Comparison of ENCODE assay signal across 20 cellular contexts in genomic region chr20:47708140-47708807, GRCh38.
A peak's percentile ranks its signal among the peaks of the same experiment; 100 is the strongest.
DNase-seq lines count a peak whose midpoint lies in the region; ATAC-seq and TF ChIP-seq lines count a peak whose summit lies in the region.
"Had no signal": no experiment of that assay in that cellular context is flagged by ENCODE, and none has a peak within 500 bp of the region (broad histone marks: within the 10 kb centered on the region; RNA-seq: fewer than 3 reads in every experiment).

No MANE protein-coding gene starts in this region.

- no peaks in the 10 kb centered on the region for H3K27me3 Mint-ChIP-seq in dendritic cell treated with granulocyte-macrophage colony-stimulating factor and Interleukin-4, amounts not matched to agents 40 ng/mL and 50 ng/mL, for 4 days
- peaks cover 33 to 44% of the 10 kb centered on the region in 2 donors for H3K27me3 Mint-ChIP-seq in stimulated activated naive B cell treated with anti-CD40 and anti-IgM and Interleukin-4, amounts not matched to agents 10 μg/mL and 1 μg/mL and 100 μg/mL, for 72 hours
- no peaks in the 10 kb centered on the region for H3K27me3 Mint-ChIP-seq in mesothelial cell of epicardium (ENCODE audit: low read depth)
- H3K27me3 Mint-ChIP-seq: activated CD4-positive, alpha-beta T cell treated with anti-CD3 and anti-CD28 coated beads, Interleukin-2, amount 10 ng/mL, durations not matched to agents 7 days and 5 days had no signal

- H3K27ac Mint-ChIP-seq in dendritic cell treated with granulocyte-macrophage colony-stimulating factor and Interleukin-4, amounts not matched to agents 40 ng/mL and 50 ng/mL, for 4 days = peak overlapping the region; percentile 93
- H3K27ac Mint-ChIP-seq in stimulated activated naive B cell treated with anti-CD40 and anti-IgM and Interleukin-4, amounts not matched to agents 10 μg/mL and 1 μg/mL and 100 μg/mL, for 72 hours = no peak overlapping the region
- H3K27ac Mint-ChIP-seq in mesothelial cell of epicardium = no peak overlapping the region
- H3K27ac Mint-ChIP-seq: activated CD4-positive, alpha-beta T cell treated with anti-CD3 and anti-CD28 coated beads, Interleukin-2, amount 10 ng/mL, durations not matched to agents 7 days and 5 days; activated naive CD4-positive, alpha-beta T cell treated with anti-CD3 and anti-CD28 coated beads, Interleukin-2, amount 50 U/mL, for 72 hours; activated T-helper 1 cell treated with anti-CD3 and anti-CD28 coated beads, Interleukin-12 subunit alpha, Interleukin-12 subunit beta, Interleukin-2, Interleukin-4 antibody, amounts not matched to agents 30 ng/mL and 10 ng/mL and 1 ng/mL, durations not matched to agents 14 hours and 24 hours and 36 hours; nephron progenitor cell; T-helper 17 cell had no signal

- ATAC-seq in HG02852 (IDR thresholded peaks at IDR 0.05; ENCODE audit: unreplicated experiment) (peak; percentile 55), GM18907 (IDR thresholded peaks at IDR 0.05; ENCODE audit: unreplicated experiment) (no peak), GM21381 (IDR thresholded peaks at IDR 0.05; ENCODE audit: unreplicated experiment) (no peak)
- ATAC-seq in stimulated activated naive B cell treated with anti-CD40 and anti-IgM and Interleukin-4, amounts not matched to agents 10 μg/mL and 1 μg/mL and 100 μg/mL, for 72 hours (replicated peaks) = peak; percentile 83 to 89
- ATAC-seq: activated naive CD4-positive, alpha-beta T cell treated with anti-CD3 and anti-CD28 coated beads, Interleukin-2, amount 50 U/mL, for 72 hours; heart left ventricle; left colon; Panc1; T-helper 17 cell had no signal

- H3K4me1 Mint-ChIP-seq in dendritic cell treated with granulocyte-macrophage colony-stimulating factor and Interleukin-4, amounts not matched to agents 40 ng/mL and 50 ng/mL, for 4 days (ENCODE audit: low read depth) = peaks cover 97% of the 10 kb centered on the region
- H3K4me1 Mint-ChIP-seq in stimulated activated naive B cell treated with anti-CD40 and anti-IgM and Interleukin-4, amounts not matched to agents 10 μg/mL and 1 μg/mL and 100 μg/mL, for 72 hours = peaks cover 46 to 64% of the 10 kb centered on the region in 2 donors
- H3K4me1 Mint-ChIP-seq in mesothelial cell of epicardium = peaks cover 30% of the 10 kb centered on the region
- H3K4me1 Mint-ChIP-seq: activated CD4-positive, alpha-beta T cell treated with anti-CD3 and anti-CD28 coated beads, Interleukin-2, amount 10 ng/mL, durations not matched to agents 7 days and 5 days had no signal

- TF ChIP-seq CTCF in GM12865 (IDR thresholded peaks at IDR 0.05; ENCODE audit: insufficient read depth, low read depth, low read length, missing control alignments) (no peak), mesothelial cell of epicardium (IDR thresholded peaks at IDR 0.05; ENCODE audit: unreplicated experiment) (no peak)

- H3K4me3 Mint-ChIP-seq in dendritic cell treated with granulocyte-macrophage colony-stimulating factor and Interleukin-4, amounts not matched to agents 40 ng/mL and 50 ng/mL, for 4 days = no peak overlapping the region
- peak overlapping the region; percentile 28 to 47 for H3K4me3 Mint-ChIP-seq in stimulated activated naive B cell treated with anti-CD40 and anti-IgM and Interleukin-4, amounts not matched to agents 10 μg/mL and 1 μg/mL and 100 μg/mL, for 72 hours
- H3K4me3 Mint-ChIP-seq in mesothelial cell of epicardium = no peak overlapping the region
- H3K4me3 Mint-ChIP-seq: activated CD4-positive, alpha-beta T cell treated with anti-CD3 and anti-CD28 coated beads, Interleukin-2, amount 10 ng/mL, durations not matched to agents 7 days and 5 days; activated T-helper 1 cell treated with anti-CD3 and anti-CD28 coated beads, Interleukin-12 subunit alpha, Interleukin-12 subunit beta, Interleukin-2, Interleukin-4 antibody, amounts not matched to agents 30 ng/mL and 10 ng/mL and 1 ng/mL, durations not matched to agents 14 hours and 24 hours and 36 hours; nephron progenitor cell; T-helper 17 cell had no signal

- peak; percentile 52 for DNase-seq in GM12865 (ENCODE audit: low read depth)
- DNase-seq in stimulated activated naive B cell treated with anti-CD40 and anti-IgM and Interleukin-4, amounts not matched to agents 10 μg/mL and 1 μg/mL and 100 μg/mL, for 72 hours = peak; percentile 47
- no peak for DNase-seq in mesothelial cell of epicardium (ENCODE audit: low spot score in 2 of 2, unreplicated experiment in 2 of 2)
- DNase-seq: activated CD4-positive, alpha-beta T cell treated with anti-CD3 and anti-CD28 coated beads, Interleukin-2, amount 10 ng/mL, durations not matched to agents 7 days and 5 days; aorta; heart left ventricle; left colon; NCI-H1092; NCI-H187 treated with DMSO at 0.1 percent for 48 hours; NCI-H2227 treated with DMSO at 0.1 percent for 48 hours; NCI-H774; nephron progenitor cell; T-helper 17 cell had no signal

- H3K9me3 Mint-ChIP-seq in dendritic cell treated with granulocyte-macrophage colony-stimulating factor and Interleukin-4, amounts not matched to agents 40 ng/mL and 50 ng/mL, for 4 days = no peaks in the 10 kb centered on the region
- no peaks in the 10 kb centered on the region for H3K9me3 Mint-ChIP-seq in stimulated activated naive B cell treated with anti-CD40 and anti-IgM and Interleukin-4, amounts not matched to agents 10 μg/mL and 1 μg/mL and 100 μg/mL, for 72 hours
- H3K9me3 Mint-ChIP-seq in mesothelial cell of epicardium = no peaks in the 10 kb centered on the region
- H3K9me3 Mint-ChIP-seq: activated CD4-positive, alpha-beta T cell treated with anti-CD3 and anti-CD28 coated beads, Interleukin-2, amount 10 ng/mL, durations not matched to agents 7 days and 5 days; activated naive CD4-positive, alpha-beta T cell treated with anti-CD3 and anti-CD28 coated beads, Interleukin-2, amount 50 U/mL, for 72 hours; activated T-helper 1 cell treated with anti-CD3 and anti-CD28 coated beads, Interleukin-12 subunit alpha, Interleukin-12 subunit beta, Interleukin-2, Interleukin-4 antibody, amounts not matched to agents 30 ng/mL and 10 ng/mL and 1 ng/mL, durations not matched to agents 14 hours and 24 hours and 36 hours; nephron progenitor cell had no signal

- peaks cover 84% of the 10 kb centered on the region for H3K36me3 Mint-ChIP-seq in dendritic cell treated with granulocyte-macrophage colony-stimulating factor and Interleukin-4, amounts not matched to agents 40 ng/mL and 50 ng/mL, for 4 days (ENCODE audit: low read depth)
- H3K36me3 Mint-ChIP-seq in stimulated activated naive B cell treated with anti-CD40 and anti-IgM and Interleukin-4, amounts not matched to agents 10 μg/mL and 1 μg/mL and 100 μg/mL, for 72 hours = peaks cover 2 to 3% of the 10 kb centered on the region in 2 donors
- H3K36me3 Mint-ChIP-seq in mesothelial cell of epicardium = peaks cover 8% of the 10 kb centered on the region
- H3K36me3 Mint-ChIP-seq: activated naive CD4-positive, alpha-beta T cell treated with anti-CD3 and anti-CD28 coated beads, Interleukin-2, amount 50 U/mL, for 72 hours had no signal

- intact Hi-C loops in dendritic cell treated with granulocyte-macrophage colony-stimulating factor and Interleukin-4, amounts not matched to agents 40 ng/mL and 50 ng/mL, for 4 days (cut with micrococcal nuclease) = loop anchor here (1.0 to 2.0 kb wide), 2 partner anchors 13 to 19 kb away; no protein-coding TSS in a partner anchor

- H3K4me3 ChIP-seq in GM12865 (ENCODE audit: low read depth, low read length) = no peak overlapping the region
- H3K4me3 ChIP-seq: heart left ventricle had no signal

Comparison
In these comparisons a context has a peak if more than half of its experiments do, and no peak if none do; other contexts are left out.
1. DNase-seq: peak in GM12865 (single experiment) and stimulated activated naive B cell treated with anti-CD40 and anti-IgM and Interleukin-4, amounts not matched to agents 10 μg/mL and 1 μg/mL and 100 μg/mL, for 72 hours (single experiment); none in mesothelial cell of epicardium (0 of 2).
2. ATAC-seq: peak in HG02852 (single experiment) and stimulated activated naive B cell treated with anti-CD40 and anti-IgM and Interleukin-4, amounts not matched to agents 10 μg/mL and 1 μg/mL and 100 μg/mL, for 72 hours (2 of 2); none in GM18907 (single experiment) and GM21381 (single experiment).
3. H3K4me3 Mint-ChIP-seq: peak in stimulated activated naive B cell treated with anti-CD40 and anti-IgM and Interleukin-4, amounts not matched to agents 10 μg/mL and 1 μg/mL and 100 μg/mL, for 72 hours (2 of 2); none in dendritic cell treated with granulocyte-macrophage colony-stimulating factor and Interleukin-4, amounts not matched to agents 40 ng/mL and 50 ng/mL, for 4 days (single experiment) and mesothelial cell of epicardium (single experiment).